ENCODE assay signal across 1 cellular context in genomic region chr2:196989496-196989895, GRCh38.
TF ChIP-seq lines count a peak whose summit lies in the region.

No MANE protein-coding gene starts in this region.

TF ChIP-seq in GM12878, 131 proteins besides CTCF, POLR2A, EP300 and RAD21 (continued from another document):
- TF ChIP-seq RELB (IDR thresholded peaks at IDR 0.05; ENCODE audit: low read depth) = no peak
- TF ChIP-seq NR2C1 (IDR thresholded peaks at IDR 0.05) = no peak
- TF ChIP-seq IKZF2 (IDR thresholded peaks at IDR 0.05) = no peak
- no peak for TF ChIP-seq DPF2 (IDR thresholded peaks at IDR 0.05)
- TF ChIP-seq ELK1 (IDR thresholded peaks at IDR 0.05; ENCODE audit: low read depth, low read length) = no peak
- TF ChIP-seq SP1 (IDR thresholded peaks at IDR 0.05; ENCODE audit: low read depth, low read length) = no peak
- TF ChIP-seq BCL11A (IDR thresholded peaks at IDR 0.05; ENCODE audit: low read depth, low read length) = no peak
- no peak for TF ChIP-seq TBL1XR1 (IDR thresholded peaks at IDR 0.05; ENCODE audit: low read depth, low read length)
- TF ChIP-seq ZNF384 (IDR thresholded peaks at IDR 0.05; ENCODE audit: borderline replicate concordance, low read depth, low read length) = no peak
- no peak for TF ChIP-seq WRNIP1 (IDR thresholded peaks at IDR 0.05; ENCODE audit: borderline replicate concordance, low read depth, low read length)
- no peak for TF ChIP-seq MLLT1 (IDR thresholded peaks at IDR 0.05)
- no peak for TF ChIP-seq BRCA1 (IDR thresholded peaks at IDR 0.05; ENCODE audit: low read depth, low read length)
- TF ChIP-seq GATAD2B (conservative IDR thresholded peaks at IDR 0.05; ENCODE audit: low read depth) = no peak
- no peak for TF ChIP-seq IRF3 (IDR thresholded peaks at IDR 0.05)
